27 cellular contexts compared by ENCODE assay signal in genomic region chr6:20773822-20774221, GRCh38.
"Had no signal": no experiment of that assay in that cellular context is flagged by ENCODE, and none has a peak within 500 bp of the region (broad histone marks: within the 10 kb centered on the region; RNA-seq: fewer than 3 reads in every experiment).

No MANE protein-coding gene starts in this region.

- H3K4me1 ChIP-seq: esophagus squamous epithelium, lower lobe of right lung had no signal

- H3K27me3 Mint-ChIP-seq: memory B cell; naive thymus-derived CD4-positive, alpha-beta T cell had no signal

- H3K4me3 ChIP-seq: coronary artery, dorsolateral prefrontal cortex, esophagus squamous epithelium, gastrocnemius medialis, heart right ventricle, left ventricle myocardium inferior, lower lobe of right lung had no signal

- FAIRE-seq: colon, endothelial cell of umbilical vein, islet of Langerhans, keratinocyte had no signal

- H3K27ac ChIP-seq: coronary artery, dorsolateral prefrontal cortex, epithelial cell of prostate, esophagus squamous epithelium, gastrocnemius medialis, heart right ventricle, left ventricle myocardium inferior, lower lobe of right lung had no signal

- ATAC-seq: esophagus mucosa; gastrocnemius medialis; heart right ventricle; left cardiac atrium; lower lobe of right lung; naive thymus-derived CD4-positive, alpha-beta T cell had no signal

- H3K27me3 ChIP-seq: dorsolateral prefrontal cortex, esophagus squamous epithelium, gastrocnemius medialis, heart right ventricle had no signal

- H3K4me3 Mint-ChIP-seq: memory B cell; naive thymus-derived CD4-positive, alpha-beta T cell had no signal

- H3K4me1 Mint-ChIP-seq: memory B cell had no signal

- H3K9me3 Mint-ChIP-seq: memory B cell; naive thymus-derived CD4-positive, alpha-beta T cell had no signal

- H3K27ac Mint-ChIP-seq: memory B cell; naive thymus-derived CD4-positive, alpha-beta T cell had no signal

- H3K9me3 ChIP-seq: esophagus squamous epithelium, gastrocnemius medialis, heart right ventricle, left ventricle myocardium inferior, lower lobe of right lung had no signal

- H3K36me3 ChIP-seq: esophagus squamous epithelium, gastrocnemius medialis, heart right ventricle, left ventricle myocardium inferior, lower lobe of right lung had no signal

- DNase-seq: dermis blood vessel endothelial cell; dorsolateral prefrontal cortex; effector CD4-positive, alpha-beta T cell; effector memory CD4-positive, alpha-beta T cell; erythroblast; esophagus squamous epithelium; foreskin fibroblast; foreskin melanocyte; gastrocnemius medialis; glutamatergic neuron; head of caudate nucleus; heart right ventricle; hippocampal formation; left cardiac atrium; left ventricle myocardium inferior; lower lobe of right lung; mesendoderm; midbrain; naive thymus-derived CD4-positive, alpha-beta T cell had no signal
